Comparison of ENCODE assay signal across 8 cellular contexts in the genomic region with DNA sequence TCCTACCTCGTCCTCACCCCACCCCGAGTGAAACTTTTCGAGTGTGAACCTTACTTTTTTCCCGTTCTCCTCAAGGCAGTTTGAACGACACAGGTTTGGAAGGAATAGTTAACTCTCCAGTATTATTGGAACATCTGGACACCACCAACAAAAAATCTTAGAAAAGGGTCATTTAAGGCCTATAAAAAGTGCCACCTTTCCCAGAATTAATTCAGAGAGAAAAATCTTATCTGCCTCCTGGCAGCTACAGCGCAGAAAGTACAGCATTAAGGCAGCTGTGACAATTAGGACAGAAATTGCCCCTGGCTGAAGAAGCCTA. TPM values are rescaled to one million over a fixed set of nuclear protein-coding genes. Genes with fewer than 3 reads are reported as not detected.
DNase-seq lines count a peak whose midpoint lies in the region; ATAC-seq and TF ChIP-seq lines count a peak whose summit lies in the region.

No MANE protein-coding gene starts in this region.

- H3K36me3 ChIP-seq in kidney epithelial cell (ENCODE audit: control insufficient read depth, insufficient read depth, low read length) = no peaks in the 10 kb centered on the region
- H3K36me3 ChIP-seq in thoracic aorta = no peaks in the 10 kb centered on the region

- no peak for DNase-seq in activated CD4-positive, alpha-beta T cell treated with anti-CD3 and anti-CD28 coated beads, Interleukin-2, amount 10 ng/mL, durations not matched to agents 7 days and 5 days
- DNase-seq in activated CD4-positive, alpha-beta T cell treated with anti-CD3 and anti-CD28 coated beads, Interleukin-2, amount 50 U/mL, for 4 hours = no peak
- DNase-seq in kidney epithelial cell (ENCODE audit: low read depth) = no peak
- no peak for DNase-seq in thoracic aorta (ENCODE audit: low spot score)
- no peak for DNase-seq in germinal center (ENCODE audit: low spot score)
- no peak for DNase-seq in NCI-H187 treated with DMSO at 0.1 percent for 48 hours (lab: John Stamatoyannopoulos, UW)

- no peaks in the 10 kb centered on the region for H3K9me3 Mint-ChIP-seq in activated CD4-positive, alpha-beta T cell treated with anti-CD3 and anti-CD28 coated beads, Interleukin-2, amount 10 ng/mL, durations not matched to agents 7 days and 5 days
- no peaks in the 10 kb centered on the region for H3K9me3 Mint-ChIP-seq in activated naive CD8-positive, alpha-beta T cell (ENCODE audit: low read depth)

- no peak for TF ChIP-seq CTCF in kidney epithelial cell (IDR thresholded peaks at IDR 0.05; ENCODE audit: insufficient read depth, low read length, poor library complexity, severe bottlenecking)
- no peak for TF ChIP-seq CTCF in thoracic aorta (IDR thresholded peaks at IDR 0.05)

- POLR2A ChIA-PET in activated CD4-positive, alpha-beta T cell treated with anti-CD3 and anti-CD28 coated beads, Interleukin-2, amount 10 ng/mL, durations not matched to agents 7 days and 5 days (lab: Charles Lee) = no interaction called here

- H3K4me1 ChIP-seq in thoracic aorta (ENCODE audit: control insufficient read depth in 1 of 2, low read depth in 2 of 2) = peaks cover 14 to 21% of the 10 kb centered on the region in 2 donors

- H3K4me1 Mint-ChIP-seq in activated CD4-positive, alpha-beta T cell treated with anti-CD3 and anti-CD28 coated beads, Interleukin-2, amount 10 ng/mL, durations not matched to agents 7 days and 5 days = peaks cover 32% of the 10 kb centered on the region
- peaks cover 39% of the 10 kb centered on the region for H3K4me1 Mint-ChIP-seq in activated naive CD8-positive, alpha-beta T cell (ENCODE audit: low read depth)

- peaks cover 33% of the 10 kb centered on the region for H3K36me3 Mint-ChIP-seq in activated CD4-positive, alpha-beta T cell treated with anti-CD3 and anti-CD28 coated beads, Interleukin-2, amount 10 ng/mL, durations not matched to agents 7 days and 5 days (ENCODE audit: low read depth)
- peaks cover 3% of the 10 kb centered on the region for H3K36me3 Mint-ChIP-seq in activated naive CD8-positive, alpha-beta T cell

- no peaks in the 10 kb centered on the region for H3K9me3 ChIP-seq in thoracic aorta

- no peaks in the 10 kb centered on the region for H3K27me3 Mint-ChIP-seq in activated CD4-positive, alpha-beta T cell treated with anti-CD3 and anti-CD28 coated beads, Interleukin-2, amount 10 ng/mL, durations not matched to agents 7 days and 5 days
- no peaks in the 10 kb centered on the region for H3K27me3 Mint-ChIP-seq in activated naive CD8-positive, alpha-beta T cell

- peak overlapping the region; percentile 79 to 91 for H3K27ac ChIP-seq in thoracic aorta

- CTCF ChIA-PET in activated CD4-positive, alpha-beta T cell treated with anti-CD3 and anti-CD28 coated beads, Interleukin-2, amount 10 ng/mL, durations not matched to agents 7 days and 5 days (lab: Charles Lee) = interaction anchor here (1.0 to 1.6 kb wide), 2 partner anchors 9 to 21 kb away, joined by 3 read pairs; no protein-coding TSS in a partner anchor

- H3K4me3 ChIP-seq in kidney epithelial cell (ENCODE audit: low read depth, low read length) (peak overlapping the region; percentile 59), thoracic aorta (peak overlapping the region; percentile 89)

- no peak for ATAC-seq in thoracic aorta (ENCODE audit: insufficient number of reproducible peaks, low FRiP score, low read depth)
- ATAC-seq in HG03025 (IDR thresholded peaks at IDR 0.05; ENCODE audit: low FRiP score, unreplicated experiment) = no peak

- H3K27ac Mint-ChIP-seq in activated CD4-positive, alpha-beta T cell treated with anti-CD3 and anti-CD28 coated beads, Interleukin-2, amount 10 ng/mL, durations not matched to agents 7 days and 5 days = peak overlapping the region; percentile 99
- peak overlapping the region; percentile 97 for H3K27ac Mint-ChIP-seq in activated naive CD8-positive, alpha-beta T cell

- peak overlapping the region; percentile 91 for H3K4me3 Mint-ChIP-seq in activated CD4-positive, alpha-beta T cell treated with anti-CD3 and anti-CD28 coated beads, Interleukin-2, amount 10 ng/mL, durations not matched to agents 7 days and 5 days
- H3K4me3 Mint-ChIP-seq in activated naive CD8-positive, alpha-beta T cell = peak overlapping the region; percentile 92

- H3K27me3 ChIP-seq in kidney epithelial cell (ENCODE audit: control insufficient read depth, insufficient read depth, low read length) = no peaks in the 10 kb centered on the region
- H3K27me3 ChIP-seq in thoracic aorta (replicated peaks; ENCODE audit: insufficient read depth) = no peaks in the 10 kb centered on the region

RNA-seq across cellular contexts. Expression of a gene that starts 1.1 kb away (rescaled TPM):
- 100 to 1,000 TPM; 104 to 105 TPM for total RNA-seq in activated CD4-positive, alpha-beta T cell treated with anti-CD3 and anti-CD28 coated beads, Interleukin-2, amount 10 ng/mL, durations not matched to agents 7 days and 5 days
- total RNA-seq in kidney epithelial cell (28.4 and 38.6 TPM in 2 replicates), thoracic aorta (10 to 100 TPM; 68.8 to 68.9 TPM)
